8 cellular contexts compared by ENCODE assay signal in genomic region chr16:23509763-23510153, GRCh38. TPM values are rescaled to one million over a fixed set of nuclear protein-coding genes. Genes with fewer than 3 reads are reported as not detected.
DNase-seq lines count a peak whose midpoint lies in the region; ATAC-seq, FAIRE-seq and TF ChIP-seq lines count a peak whose summit lies in the region.

No MANE protein-coding gene starts in this region.

- H3K27me3 ChIP-seq in SJCRH30: no peaks in the 10 kb centered on the region
- H3K27me3 ChIP-seq in bronchial epithelial cell (ENCODE audit: control insufficient read depth, insufficient read depth, low read length): no peaks in the 10 kb centered on the region

- H3K36me3 ChIP-seq in SJCRH30: no peaks in the 10 kb centered on the region
- H3K36me3 ChIP-seq in bronchial epithelial cell (ENCODE audit: control insufficient read depth, insufficient read depth, low read length): peaks cover 1% of the 10 kb centered on the region

- H3K9me3 ChIP-seq in SJCRH30 (replicated peaks): no peaks in the 10 kb centered on the region

- peak overlapping the region; percentile 75; the same call in 1 of the 2 replicates for H3K27ac ChIP-seq in SJCRH30

- H3K4me3 ChIP-seq in SJCRH30 (peak overlapping the region; percentile 95), bronchial epithelial cell (ENCODE audit: low read depth, low read length) (peak overlapping the region; percentile 61)

- FAIRE-seq in bronchial epithelial cell (lab: Jason Lieb, UNC): no peak

- TF ChIP-seq CTCF in bronchial epithelial cell (IDR thresholded peaks at IDR 0.05; ENCODE audit: insufficient read depth, low read length, severe bottlenecking): no peak

- peak; percentile 13 for ATAC-seq in HG02678 (IDR thresholded peaks at IDR 0.05; ENCODE audit: unreplicated experiment)

- peaks cover 16% of the 10 kb centered on the region for H3K4me1 ChIP-seq in SJCRH30

- DNase-seq in ELR (ENCODE audit: low read depth) (peak; percentile 56), SJCRH30 (peak; percentile 32 to 49), bronchial epithelial cell (ENCODE audit: low read depth) (no peak), kidney tubule cell (ENCODE audit: low spot score) (peak; percentile 48), pons (ENCODE audit: low spot score) (no peak), GM19240 (ENCODE audit: insufficient read length, low spot score) (no peak)
- DNase-seq in stimulated activated CD8-positive, alpha-beta memory T cell treated with anti-CD3 and anti-CD28 coated beads, Interleukin-4, amount 100 ng/mL, for 48 hours: peak; percentile 40

RNA-seq across cellular contexts. Expression of gene GGA2, which starts 0.5 kb away (rescaled TPM):
- 66.7 and 80.4 TPM in 2 replicates for total RNA-seq in SJCRH30 (2014; rRNA removed; shearing (Covaris generic))
- 12.4 and 15.1 TPM in 2 replicates for total RNA-seq in bronchial epithelial cell

RNA-seq across cellular contexts. Expression of gene EARS2, which starts 47.4 kb away (rescaled TPM):
- total RNA-seq in SJCRH30 (2014; rRNA removed; shearing (Covaris generic)): 24.1 and 25.9 TPM in 2 replicates
- 20.1 and 27.9 TPM in 2 replicates for total RNA-seq in bronchial epithelial cell

RNA-seq across cellular contexts. Expression of gene UBFD1, which starts 47.8 kb away (rescaled TPM):
- 64.3 and 66.1 TPM in 2 replicates for total RNA-seq in SJCRH30 (2014; rRNA removed; shearing (Covaris generic))
- 18.4 and 25.5 TPM in 2 replicates for total RNA-seq in bronchial epithelial cell

RNA-seq across cellular contexts. Expression of gene COG7, which starts 56.8 kb away (rescaled TPM):
- total RNA-seq in SJCRH30 (2014; rRNA removed; shearing (Covaris generic)): 12.3 and 12.7 TPM in 2 replicates
- total RNA-seq in bronchial epithelial cell: 7.1 and 9.7 TPM in 2 replicates

Comparison
In these comparisons a context has a peak if more than half of its experiments do, and no peak if none do; other contexts are left out.
1. DNase-seq: peak in ELR (single experiment), SJCRH30 (2 of 2), kidney tubule cell (single experiment) and stimulated activated CD8-positive, alpha-beta memory T cell treated with anti-CD3 and anti-CD28 coated beads, Interleukin-4, amount 100 ng/mL, for 48 hours (single experiment); none in bronchial epithelial cell (single experiment), pons (single experiment) and GM19240 (single experiment).